ENCODE assay signal across 32 cellular contexts in the genomic region with DNA sequence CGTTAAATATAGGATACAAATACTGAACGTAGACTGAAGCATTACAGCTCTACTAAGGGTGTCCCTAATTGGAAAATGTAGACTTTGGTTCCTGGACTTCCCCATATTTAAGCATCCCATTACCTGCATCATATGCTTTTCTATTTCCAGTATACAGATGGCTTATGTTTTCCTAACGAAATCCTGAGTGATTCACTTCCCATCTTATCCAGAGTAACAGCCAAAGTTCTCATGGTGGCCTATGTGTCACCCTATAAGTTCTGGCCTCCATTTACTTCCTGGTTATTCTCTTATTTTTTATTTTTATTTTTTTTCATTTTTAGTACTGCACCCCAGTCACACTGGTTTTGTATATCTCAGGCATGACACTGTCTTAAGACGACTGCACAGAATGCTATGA.
"Had no signal": no experiment of that assay in that cellular context is flagged by ENCODE, and none has a peak within 500 bp of the region (broad histone marks: within the 10 kb centered on the region; RNA-seq: fewer than 3 reads in every experiment).

No MANE protein-coding gene starts in this region.

- H3K4me3 ChIP-seq: adrenal gland, body of pancreas, breast epithelium had no signal

- H3K27me3 ChIP-seq: adrenal gland, body of pancreas, brain microvascular endothelial cell, breast epithelium had no signal

- DNase-seq: activated B cell treated with CpG ODN at 0.5 μM for 24 hours; activated CD4-positive, alpha-beta memory T cell treated with anti-CD3 and anti-CD28 coated beads for 36 hours; activated CD4-positive, alpha-beta T cell treated with anti-CD3 and anti-CD28 coated beads for 4 hours; activated CD4-positive, alpha-beta T cell treated with anti-CD3 and anti-CD28 coated beads, Interleukin-2, amount 10 ng/mL, durations not matched to agents 24 days and 14 days; activated CD4-positive, alpha-beta T cell treated with anti-CD3 and anti-CD28 coated beads, Interleukin-2, amount 50 U/mL, for 1 hour; activated CD4-positive, alpha-beta T cell treated with anti-CD3 and anti-CD28 coated beads, Interleukin-2, amount 50 U/mL, for 4 hours; activated CD4-positive, CD25-positive, alpha-beta regulatory T cell treated with anti-CD3 and anti-CD28 coated beads, Interleukin-2, amount 50 U/mL, for 72 hours; activated CD8-positive, alpha-beta memory T cell treated with anti-CD3 and anti-CD28 coated beads, Interleukin-2, amount 50 U/mL, for 4 hours; activated CD8-positive, alpha-beta T cell treated with anti-CD3 and anti-CD28 coated beads for 36 hours; activated effector memory CD4-positive, alpha-beta T cell treated with anti-CD3 and anti-CD28 coated beads, Interleukin-2, amount 50 U/mL, for 16 hours; activated gamma-delta T cell treated with Interleukin-2 at 50 U/mL for 16 hours; activated naive CD4-positive, alpha-beta T cell; activated naive CD4-positive, alpha-beta T cell treated with anti-CD3 and anti-CD28 coated beads for 36 hours; activated naive CD4-positive, alpha-beta T cell treated with anti-CD3 and anti-CD28 coated beads, Interleukin-2, amount 50 U/mL, for 16 hours; activated naive CD8-positive, alpha-beta T cell treated with anti-CD3 and anti-CD28 coated beads for 36 hours; activated T-cell treated with anti-CD3 and anti-CD28 coated beads for 4 hours; activated T-cell treated with anti-CD3 and anti-CD28 coated beads, Interleukin-2, amount 50 U/mL, for 1 hour; activated T-cell treated with anti-CD3 and anti-CD28 coated beads, Interleukin-2, amount 50 U/mL, for 4 hours; activated T-cell treated with anti-CD3 and anti-CD28 coated beads, Interleukin-2, amount 50 U/mL, for 72 hours; adrenal gland; amniotic stem cell; aorta; body of pancreas; brain microvascular endothelial cell; central memory CD4-positive, alpha-beta T cell; T-helper 1 cell; T-helper 2 cell; T-helper 9 cell had no signal

- H3K27ac ChIP-seq: adrenal gland, body of pancreas, brain microvascular endothelial cell, breast epithelium, VCaP had no signal

- H3K4me1 ChIP-seq: adrenal gland, body of pancreas, breast epithelium had no signal

- ATAC-seq: activated CD8-positive, alpha-beta T cell treated with anti-CD3 and anti-CD28 coated beads for 36 hours; activated naive CD4-positive, alpha-beta T cell treated with anti-CD3 and anti-CD28 coated beads, Interleukin-2, amount 50 U/mL, for 72 hours; activated T-cell treated with anti-CD3 and anti-CD28 coated beads, Interleukin-2, amount 50 U/mL, for 4 hours; activated T-cell treated with anti-CD3 and anti-CD28 coated beads, Interleukin-2, amount 50 U/mL, for 72 hours; activated T-helper 17 cell treated with anti-CD3 and anti-CD28 coated beads, Interleukin-2, amount 50 U/mL, for 72 hours; body of pancreas had no signal

- H3K36me3 ChIP-seq: adrenal gland, brain microvascular endothelial cell, breast epithelium had no signal

- H3K9me3 ChIP-seq: adrenal gland, body of pancreas had no signal
